Comparison of ENCODE assay signal across 17 cellular contexts in genomic region chr14:92501891-92502351, GRCh38. TPM values are rescaled to one million over a fixed set of nuclear protein-coding genes. Genes with fewer than 3 reads are reported as not detected.
DNase-seq lines count a peak whose midpoint lies in the region; ATAC-seq and TF ChIP-seq lines count a peak whose summit lies in the region.
"Had no signal": no experiment of that assay in that cellular context is flagged by ENCODE, and none has a peak within 500 bp of the region (broad histone marks: within the 10 kb centered on the region; RNA-seq: fewer than 3 reads in every experiment).

No MANE protein-coding gene starts in this region.

- DNase-seq in AG09309 (ENCODE audit: low read depth): peak; percentile 84
- peak; percentile 45 for DNase-seq in HS-5 (ENCODE audit: low read depth)
- DNase-seq in astrocyte of the hippocampus (ENCODE audit: low read depth, low spot score): peak; percentile 81
- peak; percentile 88 for DNase-seq in iris pigment epithelial cell (ENCODE audit: low read depth)
- DNase-seq in esophagus squamous epithelium (lab: John Stamatoyannopoulos, UW): no peak
- no peak for DNase-seq in activated T-cell treated with anti-CD3 and anti-CD28 coated beads, Interleukin-2, amount 50 U/mL, for 48 hours
- DNase-seq in hippocampal formation (lab: John Stamatoyannopoulos, UW): no peak
- DNase-seq in mucosa of descending colon: no peak
- DNase-seq: activated CD4-positive, alpha-beta T cell treated with anti-CD3 and anti-CD28 coated beads, Interleukin-2, amount 50 U/mL, for 4 hours; amygdala; NCI-H1417; NCI-H345; SIG-M5; stimulated activated CD4-positive, alpha-beta T cell treated with anti-CD3 and anti-CD28 coated beads, Interleukin-4, amount 100 ng/mL, for 4 hours had no signal

- H3K4me1 ChIP-seq in esophagus squamous epithelium (peaks cover 0 to 16% (median 9%) of the 10 kb centered on the region in 3 donors), mucosa of descending colon (ENCODE audit: low read depth) (peaks cover 5% of the 10 kb centered on the region)

- no peak for TF ChIP-seq CTCF in AG09309 (IDR thresholded peaks at IDR 0.05; ENCODE audit: control insufficient read depth, insufficient read depth, low read depth, low read length, missing control alignments)
- no peak for TF ChIP-seq CTCF in esophagus squamous epithelium (IDR thresholded peaks at IDR 0.05)
- no peak for TF ChIP-seq CTCF in mucosa of descending colon (IDR thresholded peaks at IDR 0.05)

- H3K9me3 ChIP-seq in esophagus squamous epithelium: no peaks in the 10 kb centered on the region
- no peaks in the 10 kb centered on the region for H3K9me3 ChIP-seq in mucosa of descending colon
- H3K9me3 ChIP-seq: tibial nerve had no signal

- no peak overlapping the region for H3K27ac ChIP-seq in esophagus squamous epithelium
- H3K27ac ChIP-seq: foreskin keratinocyte, tibial nerve had no signal

- WGBS in esophagus squamous epithelium, 2 donors: 53 to 76% methylated on average over 4 to 5 of the region's 5 CpGs

- no peak overlapping the region for H3K4me3 ChIP-seq in AG09309 (ENCODE audit: control insufficient read depth, low read depth, low read length)
- no peak overlapping the region for H3K4me3 ChIP-seq in esophagus squamous epithelium
- no peak overlapping the region for H3K4me3 ChIP-seq in mucosa of descending colon
- H3K4me3 ChIP-seq: tibial nerve had no signal

- TF ChIP-seq POLR2A in esophagus squamous epithelium (IDR thresholded peaks at IDR 0.05): no peak

- H3K27me3 ChIP-seq in esophagus squamous epithelium: peaks cover 0 to 6% (median 0%) of the 10 kb centered on the region in 4 donors
- H3K27me3 ChIP-seq: foreskin keratinocyte, tibial nerve had no signal

- ATAC-seq in mucosa of descending colon: no peak
- ATAC-seq: foreskin keratinocyte, sciatic nerve had no signal

- intact Hi-C loops in esophagus squamous epithelium (cut with DNase I): no loop called here
- intact Hi-C loops in mucosa of descending colon (cut with DNase I, micrococcal nuclease): no loop called here

- H3K36me3 ChIP-seq in esophagus squamous epithelium (no peaks in the 10 kb centered on the region), mucosa of descending colon (ENCODE audit: low read depth) (no peaks in the 10 kb centered on the region)
- H3K36me3 ChIP-seq: tibial nerve had no signal

RNA-seq across cellular contexts. Expression of gene RIN3, which starts 11.7 kb away (rescaled TPM):
- total RNA-seq in esophagus squamous epithelium (1 to 10 TPM; 1.9 to 9.7 (median 4.4) TPM), mucosa of descending colon (10 to 100 TPM; 26.2 to 51.0 (median 32.9) TPM)

Comparison
In these comparisons a context has a peak if more than half of its experiments do, and no peak if none do; other contexts are left out.
1. DNase-seq: peak in AG09309 (single experiment), HS-5 (single experiment), astrocyte of the hippocampus (single experiment) and iris pigment epithelial cell (single experiment); none in esophagus squamous epithelium (single experiment), activated T-cell treated with anti-CD3 and anti-CD28 coated beads, Interleukin-2, amount 50 U/mL, for 48 hours (0 of 2), hippocampal formation (0 of 2) and mucosa of descending colon (0 of 3).